ENCODE assay signal across 9 cellular contexts in the genomic region with DNA sequence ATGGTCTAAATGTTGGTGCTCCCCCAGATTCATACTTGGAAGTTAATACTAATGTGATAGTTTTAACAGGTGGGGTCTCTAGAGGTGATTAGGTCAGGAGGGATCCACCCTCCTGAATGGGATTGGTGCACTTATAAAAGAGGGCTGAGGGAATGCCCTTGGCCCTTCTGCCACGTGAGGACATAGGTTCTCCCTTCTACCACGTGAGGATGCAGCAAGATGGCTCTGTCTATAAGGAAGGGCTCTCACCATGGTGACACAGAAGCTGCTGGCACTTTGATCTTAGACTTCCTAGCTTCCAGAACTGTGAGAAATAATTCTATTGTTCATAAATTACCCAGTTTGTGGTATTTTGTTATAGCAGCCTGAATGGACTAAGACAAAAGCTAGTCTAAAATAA. TPM values are rescaled to one million over a fixed set of nuclear protein-coding genes. Genes with fewer than 3 reads are reported as not detected.
DNase-seq lines count a peak whose midpoint lies in the region; ATAC-seq and TF ChIP-seq lines count a peak whose summit lies in the region.
"Had no signal": no experiment of that assay in that cellular context is flagged by ENCODE, and none has a peak within 500 bp of the region (broad histone marks: within the 10 kb centered on the region; RNA-seq: fewer than 3 reads in every experiment).

No MANE protein-coding gene starts in this region.

- H3K9me3 Mint-ChIP-seq in chondrocyte (ENCODE audit: low read depth), result no peaks in the 10 kb centered on the region
- H3K9me3 Mint-ChIP-seq in nephron, result no peaks in the 10 kb centered on the region

- no peaks in the 10 kb centered on the region for H3K36me3 ChIP-seq in MG63

- H3K27ac ChIP-seq in AG04450 (ENCODE audit: low read depth, low read length), result no peak overlapping the region

- peaks cover 21% of the 10 kb centered on the region for H3K4me1 Mint-ChIP-seq in chondrocyte (ENCODE audit: low read depth)
- H3K4me1 Mint-ChIP-seq in nephron, result peaks cover 15% of the 10 kb centered on the region

- H3K27me3 Mint-ChIP-seq in chondrocyte (ENCODE audit: low read depth) (no peaks in the 10 kb centered on the region), nephron (ENCODE audit: low read depth) (peaks cover 9% of the 10 kb centered on the region)

- POLR2A ChIA-PET in AG04450 (lab: Yijun Ruan, JAX), result no interaction called here

- in situ Hi-C loops in GM13977 (cut with MboI; ENCODE audit: low pct_unique_long_range_greater_than_20kb, low sequenced_read_pairs, unreplicated experiment), result no loop called here

- no peaks in the 10 kb centered on the region; the same call in 1 of the 2 replicates for H3K9me3 ChIP-seq in AG04450 (ENCODE audit: control insufficient read depth, insufficient read depth, low read length)
- H3K9me3 ChIP-seq in MG63, result no peaks in the 10 kb centered on the region

- CTCF ChIA-PET in AG04450 (lab: Charles Lee), result interaction anchor here (0.6 to 2.9 kb wide), 4 partner anchors 39 to 1044 kb away, joined by 3 to 19 read pairs (median 8); no protein-coding TSS in a partner anchor

- H3K27me3 ChIP-seq in AG04450 (ENCODE audit: control insufficient read depth, insufficient read depth, low read length), result no peaks in the 10 kb centered on the region
- H3K27me3 ChIP-seq in MG63, result no peaks in the 10 kb centered on the region

- H3K36me3 Mint-ChIP-seq in chondrocyte (ENCODE audit: low read depth) (peaks cover 15% of the 10 kb centered on the region), nephron (ENCODE audit: low read depth) (peaks cover 50% of the 10 kb centered on the region)

- peak overlapping the region; percentile 88 for H3K4me3 Mint-ChIP-seq in chondrocyte (ENCODE audit: unreplicated experiment)
- H3K4me3 Mint-ChIP-seq in nephron, result peak overlapping the region; percentile 92 to 97 (median 92)

- H3K27ac Mint-ChIP-seq in chondrocyte (ENCODE audit: unreplicated experiment) (no peak overlapping the region), nephron (peak overlapping the region; percentile 78 to 98 (median 97))

- H3K4me3 ChIP-seq in AG04450 (ENCODE audit: low read depth, low read length), result peak overlapping the region; percentile 66
- H3K4me3 ChIP-seq in MG63, result peak overlapping the region; percentile 54

- DNase-seq in AG04450 (ENCODE audit: low read depth, low spot score), result no peak
- DNase-seq in MG63, result no peak
- DNase-seq in chondrocyte (ENCODE audit: low spot score), result no peak
- DNase-seq in occipital lobe (lab: John Stamatoyannopoulos, UW), result no peak
- no peak for DNase-seq in GM13977 (ENCODE audit: low spot score)
- DNase-seq in islet precursor cell, result no peak
- DNase-seq: effector CD4-positive, alpha-beta T cell had no signal

- no peak for ATAC-seq in activated CD4-positive, CD25-positive, alpha-beta regulatory T cell treated with anti-CD3 and anti-CD28 coated beads, Interleukin-2, amount 50 U/mL, for 24 hours

- TF ChIP-seq CTCF in AG04450 (IDR thresholded peaks at IDR 0.05; ENCODE audit: low read depth, low read length) (no peak), chondrocyte (IDR thresholded peaks at IDR 0.05) (no peak), nephron (IDR thresholded peaks at IDR 0.05; ENCODE audit: unreplicated experiment in 3 of 3) (no peak), GM13977 (IDR thresholded peaks at IDR 0.05; ENCODE audit: extremely low read depth, insufficient read depth, missing control alignments) (no peak)

RNA-seq across cellular contexts. Expression of gene AADAT, which starts 1.1 kb away (rescaled TPM):
- polyA plus RNA-seq in AG04450 (2011; rRNA removed), result 13.8 and 17.8 TPM in 2 replicates
- 2.7 and 7.4 TPM in 2 replicates for polyA minus RNA-seq in AG04450 (2011; rRNA and poly(A)+ RNA removed)
- 2.1 and 2.6 TPM in 2 replicates for total RNA-seq in MG63 (2014; rRNA removed; shearing (Covaris generic); ENCODE audit: low replicate concordance)
- 9.8 to 13.2 TPM (median 12.3 TPM) in 3 replicates for total RNA-seq in chondrocyte
- 18.6 TPM for total RNA-seq in occipital lobe
